ENCODE assay signal across 8 cellular contexts in genomic region chr10:78255796-78256638, GRCh38.
DNase-seq lines count a peak whose midpoint lies in the region; ATAC-seq and TF ChIP-seq lines count a peak whose summit lies in the region.

No MANE protein-coding gene starts in this region.

- ATAC-seq in GM18907 (IDR thresholded peaks at IDR 0.05; ENCODE audit: unreplicated experiment), result no peak
- no peak for ATAC-seq in GM21390 (IDR thresholded peaks at IDR 0.05; ENCODE audit: unreplicated experiment)

- H3K36me3 Mint-ChIP-seq in nephron progenitor cell (ENCODE audit: low read depth), result no peaks in the 10 kb centered on the region

- no peaks in the 10 kb centered on the region for H3K27me3 ChIP-seq in BJ (ENCODE audit: control insufficient read depth, insufficient read depth, low read length)

- peak overlapping the region; percentile 44 for H3K27ac Mint-ChIP-seq in nephron progenitor cell

- DNase-seq in BJ (ENCODE audit: low read depth) (peak; percentile 94), NCI-H460 (ENCODE audit: extremely low read depth, low read depth) (peak; percentile 98), epithelial cell of prostate (ENCODE audit: low read depth, low spot score) (peak; percentile 82), nephron progenitor cell (no peak), NAMALWA (ENCODE audit: low spot score) (no peak)
- DNase-seq in activated CD4-positive, CD25-positive, alpha-beta regulatory T cell (lab: John Stamatoyannopoulos, UW), result no peak

- no peak overlapping the region for H3K4me3 Mint-ChIP-seq in nephron progenitor cell

- peaks cover 48% of the 10 kb centered on the region for H3K4me1 Mint-ChIP-seq in nephron progenitor cell

- H3K9me3 Mint-ChIP-seq in nephron progenitor cell, result peaks cover 12% of the 10 kb centered on the region

- H3K27me3 Mint-ChIP-seq in nephron progenitor cell (ENCODE audit: low read depth, poor library complexity), result peaks cover 7% of the 10 kb centered on the region

- TF ChIP-seq CTCF in BJ (IDR thresholded peaks at IDR 0.05; ENCODE audit: insufficient read depth, low read depth, low read length), result no peak
- TF ChIP-seq CTCF in nephron progenitor cell (IDR thresholded peaks at IDR 0.05), result no peak

- no peaks in the 10 kb centered on the region for H3K36me3 ChIP-seq in BJ (ENCODE audit: control insufficient read depth, insufficient read depth, low read length)

- H3K4me3 ChIP-seq in BJ (ENCODE audit: low read depth, low read length), result no peak overlapping the region

- POLR2A ChIA-PET in BJ (lab: Charles Lee), result interaction anchor here (0.6 kb wide), 2 partner anchors 11 to 1206 kb away, joined by 3 to 6 read pairs; no protein-coding TSS in a partner anchor

- peak overlapping the region; percentile 93 for H3K27ac ChIP-seq in epithelial cell of prostate

- CTCF ChIA-PET in BJ (lab: Yijun Ruan, JAX), result interaction anchor here (0.9 to 1.1 kb wide), 2 partner anchors 8 to 48 kb away, joined by 3 to 4 read pairs; no protein-coding TSS in a partner anchor

Comparison
In these comparisons a context has a peak if more than half of its experiments do, and no peak if none do; other contexts are left out.
1. DNase-seq: peak in BJ (single experiment), NCI-H460 (single experiment) and epithelial cell of prostate (single experiment); none in nephron progenitor cell (single experiment), NAMALWA (single experiment) and activated CD4-positive, CD25-positive, alpha-beta regulatory T cell (0 of 4).